In the genomic region with DNA sequence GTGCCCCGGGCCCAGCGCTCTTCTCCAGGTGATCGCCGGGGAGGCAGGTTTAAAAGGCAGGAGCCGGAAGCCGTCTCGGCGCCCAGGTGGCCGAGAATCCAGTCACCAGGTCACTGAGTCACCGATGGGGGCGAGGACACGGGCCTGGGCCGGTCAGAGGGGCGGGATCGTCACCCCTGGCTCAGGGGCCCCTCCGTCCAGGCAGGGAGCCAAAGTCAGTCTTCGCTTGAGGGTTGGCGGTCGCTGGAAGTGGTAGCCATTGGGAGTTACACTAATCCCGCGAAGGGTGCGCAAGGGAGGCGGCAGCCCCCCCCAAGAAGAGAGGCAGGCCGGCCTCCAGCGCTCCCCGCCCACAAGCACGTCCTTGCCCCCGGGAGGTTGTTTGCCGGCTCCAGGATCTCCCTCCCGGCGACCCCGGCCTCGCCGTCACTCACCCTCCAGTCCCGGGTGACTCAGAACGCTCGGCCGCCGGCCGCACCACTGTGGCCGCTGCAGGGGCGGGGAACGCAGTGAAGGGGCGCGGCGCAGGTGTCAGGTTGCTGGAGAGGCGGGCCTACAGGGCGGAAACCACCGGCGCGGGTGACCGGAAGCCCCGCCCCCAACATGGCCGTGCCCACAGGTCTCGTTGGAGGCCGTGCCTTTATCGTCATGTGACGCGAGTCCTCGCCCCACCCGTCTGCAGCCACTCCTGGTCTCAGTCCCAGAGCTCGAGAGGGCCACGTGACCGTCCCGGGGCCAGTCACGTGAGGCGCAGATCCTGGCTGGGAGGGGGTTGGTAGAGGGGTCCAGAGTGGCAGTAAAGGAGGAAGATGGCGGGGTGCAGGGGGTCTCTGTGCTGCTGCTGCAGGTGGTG, we compare ENCODE assay signal across 8 cellular contexts. TPM values are rescaled to one million over a fixed set of nuclear protein-coding genes. Genes with fewer than 3 reads are reported as not detected.
DNase-seq lines count a peak whose midpoint lies in the region; ATAC-seq and TF ChIP-seq lines count a peak whose summit lies in the region.

A gene with protein sequence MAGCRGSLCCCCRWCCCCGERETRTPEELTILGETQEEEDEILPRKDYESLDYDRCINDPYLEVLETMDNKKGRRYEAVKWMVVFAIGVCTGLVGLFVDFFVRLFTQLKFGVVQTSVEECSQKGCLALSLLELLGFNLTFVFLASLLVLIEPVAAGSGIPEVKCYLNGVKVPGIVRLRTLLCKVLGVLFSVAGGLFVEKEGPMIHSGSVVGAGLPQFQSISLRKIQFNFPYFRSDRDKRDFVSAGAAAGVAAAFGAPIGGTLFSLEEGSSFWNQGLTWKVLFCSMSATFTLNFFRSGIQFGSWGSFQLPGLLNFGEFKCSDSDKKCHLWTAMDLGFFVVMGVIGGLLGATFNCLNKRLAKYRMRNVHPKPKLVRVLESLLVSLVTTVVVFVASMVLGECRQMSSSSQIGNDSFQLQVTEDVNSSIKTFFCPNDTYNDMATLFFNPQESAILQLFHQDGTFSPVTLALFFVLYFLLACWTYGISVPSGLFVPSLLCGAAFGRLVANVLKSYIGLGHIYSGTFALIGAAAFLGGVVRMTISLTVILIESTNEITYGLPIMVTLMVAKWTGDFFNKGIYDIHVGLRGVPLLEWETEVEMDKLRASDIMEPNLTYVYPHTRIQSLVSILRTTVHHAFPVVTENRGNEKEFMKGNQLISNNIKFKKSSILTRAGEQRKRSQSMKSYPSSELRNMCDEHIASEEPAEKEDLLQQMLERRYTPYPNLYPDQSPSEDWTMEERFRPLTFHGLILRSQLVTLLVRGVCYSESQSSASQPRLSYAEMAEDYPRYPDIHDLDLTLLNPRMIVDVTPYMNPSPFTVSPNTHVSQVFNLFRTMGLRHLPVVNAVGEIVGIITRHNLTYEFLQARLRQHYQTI (plus strand): TSS at position 738 of the 853 bp plus-strand sequence. CDS start 72 bp downstream, at position 810.
A gene (minus strand): TSS at position 511 of the 853 bp plus-strand sequence. CDS start 2,848 bp downstream, outside the sequence.

- no peaks in the 10 kb centered on the region for H3K27me3 ChIP-seq in gastroesophageal sphincter

- H3K4me1 Mint-ChIP-seq in activated naive CD4-positive, alpha-beta T cell treated with anti-CD3 and anti-CD28 coated beads for 36 hours (ENCODE audit: low read depth), result peaks cover 59% of the 10 kb centered on the region

- peaks cover 0 to 34% of the 10 kb centered on the region in 2 donors for H3K36me3 ChIP-seq in gastroesophageal sphincter

- DNase-seq in GF-D8 (lab: John Stamatoyannopoulos, UW) (peak; percentile 95), HEK293T (ENCODE audit: extremely low spot score) (peak; percentile 99), MV-4-11 (lab: John Stamatoyannopoulos, UW) (peak; percentile 99), SK-MEL-5 (ENCODE audit: low read depth, low spot score) (peak; percentile 98), non-pigmented ciliary epithelial cell (ENCODE audit: low read depth) (peak; percentile 94), superior temporal gyrus (ENCODE audit: extremely low spot score) (peak; percentile 98)
- peak; percentile 99 for DNase-seq in activated naive CD4-positive, alpha-beta T cell treated with anti-CD3 and anti-CD28 coated beads for 36 hours

- intact Hi-C loops in activated naive CD4-positive, alpha-beta T cell treated with anti-CD3 and anti-CD28 coated beads for 36 hours (cut with micrococcal nuclease), result loop anchor here (1.0 to 5.0 kb wide), 7 partner anchors 69 to 745 kb away; a partner anchor contains a TSS

- in situ Hi-C loops in SK-MEL-5 (cut with HindIII; ENCODE audit: low pct_unique_long_range_greater_than_20kb, low sequenced_read_pairs), result no loop called here

- peaks cover 15% of the 10 kb centered on the region for H3K36me3 Mint-ChIP-seq in activated naive CD4-positive, alpha-beta T cell treated with anti-CD3 and anti-CD28 coated beads for 36 hours (ENCODE audit: low read depth)

- peak; percentile 89 for ATAC-seq in gastroesophageal sphincter

- peak within 1 kb of the TSS; percentile 96 for H3K27ac Mint-ChIP-seq in activated naive CD4-positive, alpha-beta T cell treated with anti-CD3 and anti-CD28 coated beads for 36 hours

- POLR2A ChIA-PET in HEK293T (lab: Yijun Ruan, JAX), result interaction anchor here (1.0 to 2.0 kb wide), 3 partner anchors 8 to 104 kb away, joined by 3 to 10 read pairs (median 4); no protein-coding TSS in a partner anchor

- H3K27me3 Mint-ChIP-seq in activated naive CD4-positive, alpha-beta T cell treated with anti-CD3 and anti-CD28 coated beads for 36 hours (ENCODE audit: low read depth), result no peaks in the 10 kb centered on the region

- peak; percentile 91 to 94 for TF ChIP-seq POLR2A in gastroesophageal sphincter (IDR thresholded peaks at IDR 0.05)

- H3K9me3 Mint-ChIP-seq in activated naive CD4-positive, alpha-beta T cell treated with anti-CD3 and anti-CD28 coated beads for 36 hours, result no peaks in the 10 kb centered on the region

- H3K4me3 ChIP-seq in gastroesophageal sphincter, result peak within 1 kb of the TSS; percentile 66 to 92

- WGBS in gastroesophageal sphincter (ENCODE audit: low coverage in 1 of 2), 2 donors, result no CpG with 5 or more reads among the region's 68 CpGs

- H3K9me3 ChIP-seq in gastroesophageal sphincter, result no peaks in the 10 kb centered on the region

- CTCF ChIA-PET in HEK293T (lab: Yijun Ruan, JAX), result no interaction called here
- CTCF ChIA-PET in activated naive CD4-positive, alpha-beta T cell treated with anti-CD3 and anti-CD28 coated beads for 36 hours (lab: Charles Lee), result interaction anchor here (0.9 to 1.6 kb wide), 4 partner anchors 20 to 768 kb away, joined by 3 to 5 read pairs (median 4); no protein-coding TSS in a partner anchor

- no peak for TF ChIP-seq CTCF in gastroesophageal sphincter (IDR thresholded peaks at IDR 0.05)

- peaks cover 0 to 86% (median 19%) of the 10 kb centered on the region in 3 donors for H3K4me1 ChIP-seq in gastroesophageal sphincter

- H3K4me3 Mint-ChIP-seq in activated naive CD4-positive, alpha-beta T cell treated with anti-CD3 and anti-CD28 coated beads for 36 hours, result peak within 1 kb of the TSS; percentile 99

- no peak for TF ChIP-seq EP300 in gastroesophageal sphincter (IDR thresholded peaks at IDR 0.05)

- H3K27ac ChIP-seq in gastroesophageal sphincter, result peak within 1 kb of the TSS; percentile 93 to 99 (median 98)

TF ChIP-seq in HEK293T, 16 proteins besides CTCF, POLR2A, EP300 and RAD21:
- no peak for TF ChIP-seq FOXA1 (IDR thresholded peaks at IDR 0.05)
- no peak for TF ChIP-seq SP1 (IDR thresholded peaks at IDR 0.05)
- TF ChIP-seq ELF4 (IDR thresholded peaks at IDR 0.05), result peak; percentile 37; the same call in 1 of the 2 replicates
- TF ChIP-seq HDGF (IDR thresholded peaks at IDR 0.05; ENCODE audit: borderline replicate concordance), result no peak; the same call in 1 of the 2 replicates
- no peak for TF ChIP-seq FOXK2 (IDR thresholded peaks at IDR 0.05)
- TF ChIP-seq, protein P1, sequence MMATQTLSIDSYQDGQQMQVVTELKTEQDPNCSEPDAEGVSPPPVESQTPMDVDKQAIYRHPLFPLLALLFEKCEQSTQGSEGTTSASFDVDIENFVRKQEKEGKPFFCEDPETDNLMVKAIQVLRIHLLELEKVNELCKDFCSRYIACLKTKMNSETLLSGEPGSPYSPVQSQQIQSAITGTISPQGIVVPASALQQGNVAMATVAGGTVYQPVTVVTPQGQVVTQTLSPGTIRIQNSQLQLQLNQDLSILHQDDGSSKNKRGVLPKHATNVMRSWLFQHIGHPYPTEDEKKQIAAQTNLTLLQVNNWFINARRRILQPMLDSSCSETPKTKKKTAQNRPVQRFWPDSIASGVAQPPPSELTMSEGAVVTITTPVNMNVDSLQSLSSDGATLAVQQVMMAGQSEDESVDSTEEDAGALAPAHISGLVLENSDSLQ (IDR thresholded peaks at IDR 0.05), result peak; percentile 91
- no peak for TF ChIP-seq NFRKB (IDR thresholded peaks at IDR 0.05)
- no peak for TF ChIP-seq FOXM1 (IDR thresholded peaks at IDR 0.05; ENCODE audit: borderline replicate concordance)

RNA-seq across cellular contexts. Expression of the first gene that starts in this region (rescaled TPM):
- 6.2 and 7.9 TPM in 2 replicates for total RNA-seq in SK-MEL-5 (2014; rRNA removed; shearing (Covaris generic))
- polyA plus RNA-seq in SK-MEL-5 (2015; cell fraction: cytosol; rRNA removed), result 11.3 and 12.0 TPM in 2 replicates
- polyA plus RNA-seq in SK-MEL-5 (2015; cell fraction: nucleus; rRNA removed), result 67.9 and 117 TPM in 2 replicates
- total RNA-seq in activated naive CD4-positive, alpha-beta T cell treated with anti-CD3 and anti-CD28 coated beads for 36 hours, result 10 to 100 TPM; 11.3 to 11.6 TPM
- 10 to 100 TPM; 12.8 to 23.8 (median 18.3) TPM for total RNA-seq in gastroesophageal sphincter

RNA-seq across cellular contexts. Expression of the second gene that starts in this region (rescaled TPM):
- 15.2 and 19.2 TPM in 2 replicates for total RNA-seq in SK-MEL-5 (2014; rRNA removed; shearing (Covaris generic))
- 15.5 and 20.7 TPM in 2 replicates for polyA plus RNA-seq in SK-MEL-5 (2015; cell fraction: cytosol; rRNA removed)
- 20.5 and 20.9 TPM in 2 replicates for polyA plus RNA-seq in SK-MEL-5 (2015; cell fraction: nucleus; rRNA removed)
- total RNA-seq in activated naive CD4-positive, alpha-beta T cell treated with anti-CD3 and anti-CD28 coated beads for 36 hours, result 1 to 10 TPM; 7.1 to 7.9 TPM
- 10 to 100 TPM; 18.6 to 46.7 (median 27.9) TPM for total RNA-seq in gastroesophageal sphincter

Comparison
In these comparisons a context has a peak if more than half of its experiments do, and no peak if none do; other contexts are left out.
1. Peak in every context shown above with its lines: DNase-seq, ATAC-seq, H3K4me3 ChIP-seq and H3K27ac ChIP-seq.